Comparison of ENCODE assay signal across 8 cellular contexts in genomic region chr17:2122641-2123302, GRCh38.
DNase-seq lines count a peak whose midpoint lies in the region; ATAC-seq and TF ChIP-seq lines count a peak whose summit lies in the region.

No MANE protein-coding gene starts in this region.

- no peak for ATAC-seq in GM19455 (IDR thresholded peaks at IDR 0.05; ENCODE audit: unreplicated experiment)

- no peaks in the 10 kb centered on the region for H3K9me3 Mint-ChIP-seq in type B pancreatic cell

- H3K27ac Mint-ChIP-seq in type B pancreatic cell: no peak overlapping the region

- H3K4me1 Mint-ChIP-seq in type B pancreatic cell (ENCODE audit: unreplicated experiment): peaks cover 28% of the 10 kb centered on the region

- peak overlapping the region; percentile 51 for H3K9ac ChIP-seq in neuronal stem cell (ENCODE audit: low read depth, low read length, poor library complexity)

- peak overlapping the region; percentile 59 for H3K18ac ChIP-seq in neuronal stem cell (ENCODE audit: low read length)

- no peaks in the 10 kb centered on the region for H3K27me3 Mint-ChIP-seq in type B pancreatic cell

- no peak overlapping the region for H4K8ac ChIP-seq in neuronal stem cell (ENCODE audit: low read depth, low read length)

- H3K4me3 ChIP-seq in neuronal stem cell (ENCODE audit: low read length in 2 of 2): no peak overlapping the region

- H3K4me3 Mint-ChIP-seq in type B pancreatic cell: no peak overlapping the region

- H2BK12ac ChIP-seq in neuronal stem cell (ENCODE audit: low read length): peak overlapping the region; percentile 63

- H3K79me1 ChIP-seq in neuronal stem cell (ENCODE audit: low read depth, low read length): no peaks in the 10 kb centered on the region

- H3K36me3 Mint-ChIP-seq in type B pancreatic cell: peaks cover 26% of the 10 kb centered on the region

- no peak overlapping the region for H3K4ac ChIP-seq in neuronal stem cell (ENCODE audit: low read length)

- no peak overlapping the region for H3K4me2 ChIP-seq in neuronal stem cell (ENCODE audit: insufficient read depth, low read length, poor library complexity, severe bottlenecking)

- no peak overlapping the region for H4K91ac ChIP-seq in neuronal stem cell (ENCODE audit: low read depth, low read length, poor library complexity)

- peak overlapping the region; percentile 19 for H2BK15ac ChIP-seq in neuronal stem cell (ENCODE audit: low read length)

- no peak overlapping the region for H3K23ac ChIP-seq in neuronal stem cell (ENCODE audit: low read depth, low read length, poor library complexity)

- H3K14ac ChIP-seq in neuronal stem cell (ENCODE audit: low read length): peak overlapping the region; percentile 31

- no peaks in the 10 kb centered on the region for H3K27me3 ChIP-seq in neuronal stem cell (ENCODE audit: control insufficient read depth in 3 of 3, insufficient read depth in 3 of 3, low read depth in 1 of 3, low read length in 3 of 3)

- TF ChIP-seq CTCF in type B pancreatic cell (conservative IDR thresholded peaks at IDR 0.05): no peak

- no CpG with 5 or more reads among the region's 16 CpGs for WGBS in neuronal stem cell (ENCODE audit: extremely low coverage in 2 of 2, insufficient read length in 2 of 2, insufficient replicate concordance in 1 of 2), 2 donors

- H2BK120ac ChIP-seq in neuronal stem cell (ENCODE audit: low read depth, low read length): no peak overlapping the region

- peaks cover 0 to 26% of the 10 kb centered on the region in 2 donors for H3K36me3 ChIP-seq in neuronal stem cell (replicated peaks in 1 of 2; ENCODE audit: control insufficient read depth in 2 of 2, insufficient read depth in 2 of 2, low read length in 2 of 2)

- no peak overlapping the region for H2AFZ ChIP-seq in neuronal stem cell (ENCODE audit: low read length)

- peak; percentile 17 to 44 for DNase-seq in NCI-H2081 (lab: John Stamatoyannopoulos, UW)
- no peak for DNase-seq in NCI-H2081 treated with DMSO at 0.1 percent for 48 hours (lab: John Stamatoyannopoulos, UW)
- DNase-seq in SHP77 treated with DMSO at 0.1 percent for 48 hours (lab: John Stamatoyannopoulos, UW): peak; percentile 64
- DNase-seq in fibroblast of peridontal ligament (ENCODE audit: extremely low read depth): peak; percentile 74
- no peak for DNase-seq in neuronal stem cell (ENCODE audit: low spot score)
- no peak for DNase-seq in NCI-H1105 (lab: John Stamatoyannopoulos, UW)
- no peak for DNase-seq in type B pancreatic cell (ENCODE audit: extremely low spot score, unreplicated experiment)

- H3K27ac ChIP-seq in neuronal stem cell (replicated peaks; ENCODE audit: low read length): no peak overlapping the region

- H3K9me3 ChIP-seq in neuronal stem cell (replicated peaks in 1 of 2; ENCODE audit: control insufficient read depth in 2 of 2, insufficient read depth in 1 of 2, low read depth in 1 of 2, low read length in 2 of 2): peaks cover 0 to 4% of the 10 kb centered on the region in 2 donors

- peaks cover 5 to 14% of the 10 kb centered on the region in 2 donors for H3K4me1 ChIP-seq in neuronal stem cell (ENCODE audit: control insufficient read depth in 2 of 2, insufficient read depth in 1 of 2, low read depth in 1 of 2, low read length in 2 of 2)

- H2BK5ac ChIP-seq in neuronal stem cell (ENCODE audit: low read length): peak overlapping the region; percentile 20

- H2AK5ac ChIP-seq in neuronal stem cell (ENCODE audit: low read depth, low read length): peak overlapping the region; percentile 5

Comparison
In these comparisons a context has a peak if more than half of its experiments do, and no peak if none do; other contexts are left out.
1. DNase-seq: peak in NCI-H2081 (2 of 2), SHP77 treated with DMSO at 0.1 percent for 48 hours (single experiment) and fibroblast of peridontal ligament (single experiment); none in NCI-H2081 treated with DMSO at 0.1 percent for 48 hours (single experiment), neuronal stem cell (single experiment), NCI-H1105 (single experiment) and type B pancreatic cell (single experiment).